ENCODE assay signal across 11 cellular contexts in genomic region chr19:15318241-15318691, GRCh38. TPM values are rescaled to one million over a fixed set of nuclear protein-coding genes. Genes with fewer than 3 reads are reported as not detected.
DNase-seq lines count a peak whose midpoint lies in the region; ATAC-seq and TF ChIP-seq lines count a peak whose summit lies in the region.
"Had no signal": no experiment of that assay in that cellular context is flagged by ENCODE, and none has a peak within 500 bp of the region (broad histone marks: within the 10 kb centered on the region; RNA-seq: fewer than 3 reads in every experiment).

No MANE protein-coding gene starts in this region.

- H3K27ac Mint-ChIP-seq in HFFc6 (peak overlapping the region; percentile 75), natural killer cell (peak overlapping the region; percentile 77 to 86)

- BruUV-seq in A673 (replicated peaks; lab: Mats Ljungman, UMichigan), result no TSS peak

- peaks cover 41% of the 10 kb centered on the region for H3K4me1 ChIP-seq in A673 (ENCODE audit: insufficient read depth, low read length, poor library complexity, severe bottlenecking)

- CTCF ChIA-PET in A673 (lab: Charles Lee), result no interaction called here

- peak overlapping the region; percentile 35 for H3K4me3 Mint-ChIP-seq in HFFc6
- H3K4me3 Mint-ChIP-seq in natural killer cell, result peak overlapping the region; percentile 66
- H3K4me3 Mint-ChIP-seq: neural crest cell had no signal

- H3K27me3 Mint-ChIP-seq in HFFc6 (ENCODE audit: insufficient read depth), result no peaks in the 10 kb centered on the region; the same call in 1 of the 2 replicates
- no peaks in the 10 kb centered on the region for H3K27me3 Mint-ChIP-seq in natural killer cell (ENCODE audit: low read depth in 2 of 2)

- no peak for TF ChIP-seq CTCF in A673 (conservative IDR thresholded peaks at IDR 0.05; ENCODE audit: low read depth, low read length)
- no peak for TF ChIP-seq CTCF in HFFc6 (IDR thresholded peaks at IDR 0.05)
- no peak for TF ChIP-seq CTCF in natural killer cell (IDR thresholded peaks at IDR 0.05)

- H3K4me3 ChIP-seq in A673 (ENCODE audit: low read depth, low read length, poor library complexity, severe bottlenecking) (no peak overlapping the region), H7 (ENCODE audit: insufficient read depth, low read depth, low read length) (no peak overlapping the region)

- no peaks in the 10 kb centered on the region for H3K27me3 ChIP-seq in A673 (replicated peaks; ENCODE audit: insufficient read depth, low read depth, low read length, poor library complexity)
- H3K27me3 ChIP-seq in H7 (ENCODE audit: control insufficient read depth, insufficient read depth, low read length), result no peaks in the 10 kb centered on the region

- POLR2A ChIA-PET in A673 (lab: Charles Lee; ENCODE audit: low non-redundant PET), result interaction anchor here (0.5 kb wide), 1 partner anchor 964 kb away, joined by 3 read pairs; no protein-coding TSS in a partner anchor

- peak; percentile 50 to 65 (median 56) for ATAC-seq in natural killer cell
- ATAC-seq in HG03469 (IDR thresholded peaks at IDR 0.05; ENCODE audit: unreplicated experiment), result no peak

- DNase-seq in A673 (ENCODE audit: low spot score) (no peak), HFFc6 (no peak), natural killer cell (no peak), KG1 (lab: John Stamatoyannopoulos, UW) (no peak), H7 (no peak), HUDEP-2 (lab: John Stamatoyannopoulos, UW; ENCODE audit: unreplicated experiment in 76 of 76) (no peak)
- peak; percentile 25 for DNase-seq in central memory CD4-positive, alpha-beta T cell
- DNase-seq: MM.1S had no signal

- H3K36me3 Mint-ChIP-seq in HFFc6 (ENCODE audit: low read depth) (peaks cover 21% of the 10 kb centered on the region), natural killer cell (no peaks in the 10 kb centered on the region)

- intact Hi-C loops in A673 (cut with micrococcal nuclease; ENCODE audit: unreplicated experiment) (no loop called here), natural killer cell (cut with micrococcal nuclease) (no loop called here)

- H3K9me3 ChIP-seq in A673 (ENCODE audit: low read depth, low read length, poor library complexity, severe bottlenecking), result no peaks in the 10 kb centered on the region

- H3K4me1 Mint-ChIP-seq in HFFc6 (ENCODE audit: low read depth) (peaks cover 82% of the 10 kb centered on the region), natural killer cell (peaks cover 83 to 84% of the 10 kb centered on the region in 2 donors)

- no peaks in the 10 kb centered on the region for H3K9me3 Mint-ChIP-seq in HFFc6
- H3K9me3 Mint-ChIP-seq in natural killer cell, result no peaks in the 10 kb centered on the region

- H3K36me3 ChIP-seq in A673 (ENCODE audit: insufficient read depth, low read length, poor library complexity, severe bottlenecking) (no peaks in the 10 kb centered on the region), H7 (replicated peaks; ENCODE audit: control insufficient read depth, insufficient read depth, low read length) (no peaks in the 10 kb centered on the region)

- peak overlapping the region; percentile 23 for H3K27ac ChIP-seq in A673 (ENCODE audit: low read depth, low read length, poor library complexity, severe bottlenecking)
- H3K27ac ChIP-seq: C4-2B had no signal

RNA-seq across cellular contexts. Expression of gene BRD4, which starts 14.1 kb away (rescaled TPM):
- 174 and 178 TPM in 2 replicates for total RNA-seq in A673 (2021)
- 10 to 100 TPM; 74.9 to 85.2 (median 81.5) TPM for total RNA-seq in HFFc6 (2021; fragmentation: NEBNext Ultra II Directional; extraction: Animal tissue kit (Norgen Biotek cat#: 25700))
- 100 to 1,000 TPM in 1 of 3 donors, 10 to 100 TPM in 2; 91.9 to 116 (median 98.3) TPM for total RNA-seq in natural killer cell
- total RNA-seq in H7 (2014; rRNA removed; shearing (Covaris generic)), result 24.8 and 26.1 TPM in 2 replicates
